ENCODE assay signal across 15 cellular contexts in genomic region chr1:153549741-153550397, GRCh38. TPM values are rescaled to one million over a fixed set of nuclear protein-coding genes. Genes with fewer than 3 reads are reported as not detected.
DNase-seq lines count a peak whose midpoint lies in the region; ATAC-seq, FAIRE-seq and TF ChIP-seq lines count a peak whose summit lies in the region.
"Had no signal": no experiment of that assay in that cellular context is flagged by ENCODE, and none has a peak within 500 bp of the region (broad histone marks: within the 10 kb centered on the region; RNA-seq: fewer than 3 reads in every experiment).

No MANE protein-coding gene starts in this region.

- FAIRE-seq in K562 (lab: Jason Lieb, UNC) = no peak
- FAIRE-seq: GM12891 had no signal

- ATAC-seq in SK-N-SH treated with all-trans-retinoic acid at 6 μM for 48 hours (no peak), K562 (no peak)

- POLR2A ChIA-PET in SK-N-SH (lab: Yijun Ruan, JAX) (no interaction called here), K562 (lab: Yijun Ruan, JAX) (interaction anchor here (0.6 to 1.4 kb wide), 6 partner anchors 10 to 36 kb away, joined by 3 to 8 read pairs (median 3); no protein-coding TSS in a partner anchor)

- no peaks in the 10 kb centered on the region for H3K9me2 ChIP-seq in SK-N-SH

- peaks cover 7% of the 10 kb centered on the region for H3F3A ChIP-seq in SK-N-SH (replicated peaks; ENCODE audit: insufficient read depth)

- WGBS in SK-N-SH (ENCODE audit: low lambda C conversion rate) = 95% methylated on average over 6 of the region's 6 CpGs
- WGBS in K562 (ENCODE audit: insufficient coverage, low coverage, missing lambda C conversion rate) = 59% methylated on average over 6 of the region's 6 CpGs
- 79% methylated on average over 6 of the region's 6 CpGs for WGBS in thyroid gland, 2 donors

- H3K4me3 Mint-ChIP-seq in mesothelial cell of epicardium = no peak overlapping the region
- H3K4me3 Mint-ChIP-seq: activated naive CD4-positive, alpha-beta T cell treated with anti-CD3 and anti-CD28 coated beads, Interleukin-2, amount 50 U/mL, for 24 hours had no signal

- TF ChIP-seq EP300 in SK-N-SH (IDR thresholded peaks at IDR 0.05; ENCODE audit: borderline replicate concordance in 1 of 2, low read depth in 1 of 2, low read length in 1 of 2) (no peak), K562 (IDR thresholded peaks at IDR 0.05; ENCODE audit: low read length) (no peak)

- DNase-seq in SK-N-SH = no peak
- no peak for DNase-seq in K562 (ENCODE audit: extremely low read depth in 1 of 4, low spot score in 3 of 4)
- DNase-seq in mesothelial cell of epicardium (ENCODE audit: low spot score in 2 of 2, unreplicated experiment in 2 of 2) = no peak
- DNase-seq in thyroid gland = no peak
- DNase-seq in DMS153 treated with DMSO at 0.1 percent for 48 hours (lab: John Stamatoyannopoulos, UW; ENCODE audit: unreplicated experiment) = no peak
- DNase-seq in cerebellum (ENCODE audit: low spot score) = no peak
- no peak for DNase-seq in activated naive CD4-positive, alpha-beta T cell (lab: John Stamatoyannopoulos, UW)
- DNase-seq: colonic mucosa, DMS79 treated with DMSO at 0.1 percent for 48 hours, NCI-H2081 had no signal

- H3K36me3 ChIP-seq in SK-N-SH (replicated peaks in 1 of 2; ENCODE audit: control insufficient read depth in 1 of 2, insufficient read depth in 2 of 2, low read length in 1 of 2) = no peaks in the 10 kb centered on the region
- H3K36me3 ChIP-seq in K562 (ENCODE audit: control insufficient read depth, insufficient read depth, low read length) = no peaks in the 10 kb centered on the region
- no peaks in the 10 kb centered on the region for H3K36me3 ChIP-seq in thyroid gland
- H3K36me3 ChIP-seq: colonic mucosa had no signal

- TF ChIP-seq POLR2A in K562 (conservative IDR thresholded peaks at IDR 0.05) (no peak), thyroid gland (IDR thresholded peaks at IDR 0.05) (no peak)

- no peaks in the 10 kb centered on the region for H3K27me3 ChIP-seq in SK-N-SH (ENCODE audit: insufficient read depth)
- no peaks in the 10 kb centered on the region for H3K27me3 ChIP-seq in K562 (ENCODE audit: control insufficient read depth in 2 of 2, insufficient read depth in 2 of 2, low read length in 2 of 2)
- H3K27me3 ChIP-seq in thyroid gland = no peaks in the 10 kb centered on the region
- H3K27me3 ChIP-seq: colonic mucosa had no signal

- no TSS peak for BruUV-seq in K562 (replicated peaks; lab: Mats Ljungman, UMichigan)

- H3K9me3 Mint-ChIP-seq in mesothelial cell of epicardium = no peaks in the 10 kb centered on the region
- H3K9me3 Mint-ChIP-seq: activated naive CD4-positive, alpha-beta T cell treated with anti-CD3 and anti-CD28 coated beads, Interleukin-2, amount 50 U/mL, for 24 hours had no signal

- H3K4me3 ChIP-seq in SK-N-SH (ENCODE audit: low read depth in 2 of 2, low read length in 1 of 2) (no peak overlapping the region), K562 (no peak overlapping the region), thyroid gland (replicated peaks in 1 of 3) (no peak overlapping the region)
- H3K4me3 ChIP-seq: colonic mucosa had no signal

- H3K4me2 ChIP-seq in SK-N-SH = peak overlapping the region; percentile 51; the same call in 1 of the 2 replicates
- no peak overlapping the region for H3K4me2 ChIP-seq in K562 (ENCODE audit: insufficient read depth, low read length)

- no peaks in the 10 kb centered on the region for H4K20me1 ChIP-seq in SK-N-SH (ENCODE audit: insufficient read depth)
- H4K20me1 ChIP-seq in K562 (replicated peaks; ENCODE audit: control insufficient read depth, insufficient read depth, low read length) = no peaks in the 10 kb centered on the region

- no peaks in the 10 kb centered on the region for H3K9me1 ChIP-seq in K562 (ENCODE audit: control insufficient read depth, insufficient read depth, low read length)

- no peaks in the 10 kb centered on the region for H3K27me3 Mint-ChIP-seq in mesothelial cell of epicardium (ENCODE audit: low read depth)
- H3K27me3 Mint-ChIP-seq: activated naive CD4-positive, alpha-beta T cell treated with anti-CD3 and anti-CD28 coated beads, Interleukin-2, amount 50 U/mL, for 24 hours had no signal

- H3K4me1 ChIP-seq in SK-N-SH (ENCODE audit: control insufficient read depth in 1 of 2, insufficient read depth in 2 of 2, low read depth in 1 of 2, low read length in 1 of 2) (peaks cover 60% of the 10 kb centered on the region in 2 experiments; a peak in 3 of 4 replicates), K562 (replicated peaks in 1 of 2; ENCODE audit: control insufficient read depth in 2 of 2, insufficient read depth in 2 of 2, low read length in 2 of 2) (peaks cover 46 to 56% of the 10 kb centered on the region in 2 experiments), thyroid gland (peaks cover 44 to 68% of the 10 kb centered on the region in 2 donors)

- CTCF ChIA-PET in SK-N-SH (lab: Yijun Ruan, JAX) = interaction anchor here (0.7 to 11.8 kb wide), 7 partner anchors 9 to 196 kb away, joined by 3 to 62 read pairs (median 4); partner anchors contain the start of gene S100A5
- CTCF ChIA-PET in K562 (lab: Yijun Ruan, JAX; ENCODE audit: low intra/inter-chr PET ratio) = no interaction called here

- H3K9ac ChIP-seq in SK-N-SH = peak overlapping the region; percentile 58; the same call in 1 of the 2 replicates
- H3K9ac ChIP-seq in K562 (ENCODE audit: insufficient read depth in 1 of 2, low read depth in 2 of 2, low read length in 2 of 2) = peak overlapping the region in 1 of 2 experiments; percentile 62; a peak in 2 of 4 replicates

- TF ChIP-seq CTCF in SK-N-SH (IDR thresholded peaks at IDR 0.05) = no peak; the same call in 1 of the 2 replicates
- no peak for TF ChIP-seq CTCF in K562 (IDR thresholded peaks at IDR 0.05 in 2 of 3, conservative IDR thresholded peaks at IDR 0.05 in 1 of 3; ENCODE audit: insufficient read depth in 2 of 3, low read depth in 1 of 3, low read length in 3 of 3)
- no peak for TF ChIP-seq CTCF in mesothelial cell of epicardium (IDR thresholded peaks at IDR 0.05; ENCODE audit: unreplicated experiment)
- TF ChIP-seq CTCF in thyroid gland (IDR thresholded peaks at IDR 0.05) = no peak

- H3K27ac ChIP-seq in SK-N-SH (ENCODE audit: low read depth in 2 of 2, low read length in 1 of 2) = peak overlapping the region in 1 of 2 experiments; percentile 91; a peak in 3 of 4 replicates
- H3K27ac ChIP-seq in K562 (ENCODE audit: extremely low read depth, low read depth, low read length) = no peak overlapping the region
- H3K27ac ChIP-seq in thyroid gland = peak overlapping the region in 2 of 3 donors; percentile 51 to 96

- no peaks in the 10 kb centered on the region for H3K79me2 ChIP-seq in SK-N-SH (ENCODE audit: insufficient read depth)
- H3K79me2 ChIP-seq in K562 (ENCODE audit: control insufficient read depth, insufficient read depth, low read length) = no peaks in the 10 kb centered on the region

- no peaks in the 10 kb centered on the region for H3K36me3 Mint-ChIP-seq in mesothelial cell of epicardium
- H3K36me3 Mint-ChIP-seq: activated naive CD4-positive, alpha-beta T cell treated with anti-CD3 and anti-CD28 coated beads, Interleukin-2, amount 50 U/mL, for 24 hours had no signal

- TF ChIP-seq RAD21 in SK-N-SH (IDR thresholded peaks at IDR 0.05; ENCODE audit: low read length) = no peak
- TF ChIP-seq RAD21 in K562 (CRISPR knock-in tag; conservative IDR thresholded peaks at IDR 0.05 in 1 of 2, IDR thresholded peaks at IDR 0.05 in 1 of 2) = no peak

- H2AFZ ChIP-seq in SK-N-SH (ENCODE audit: low read depth) = 0 out of 2 replicates have a peak overlapping the region, but pooled peaks have one; percentile 69
- H2AFZ ChIP-seq in K562 (ENCODE audit: low read depth, low read length) = peak overlapping the region; percentile 65; the same call in 1 of the 2 replicates

- peak overlapping the region; percentile 37 for H3K27ac Mint-ChIP-seq in mesothelial cell of epicardium
- H3K27ac Mint-ChIP-seq: activated naive CD4-positive, alpha-beta T cell treated with anti-CD3 and anti-CD28 coated beads, Interleukin-2, amount 50 U/mL, for 24 hours had no signal

- H3K4me1 Mint-ChIP-seq in mesothelial cell of epicardium = peaks cover 70% of the 10 kb centered on the region

- H3K9me3 ChIP-seq in SK-N-SH (no peaks in the 10 kb centered on the region), K562 (replicated peaks; ENCODE audit: control insufficient read depth, insufficient read depth, low read depth, low read length) (no peaks in the 10 kb centered on the region), thyroid gland (no peaks in the 10 kb centered on the region)
- H3K9me3 ChIP-seq: colonic mucosa had no signal

- in situ Hi-C loops in K562 (cut with MboI) = no loop called here

- intact Hi-C loops in K562 (cut with micrococcal nuclease) (no loop called here), thyroid gland (cut with DNase I) (no loop called here)

RNA-seq across cellular contexts. Expression of gene S100A3, which starts 0.8 kb away (rescaled TPM):
- polyA plus RNA-seq in SK-N-SH (2012; rRNA removed) (11.8 and 13.1 TPM in 2 replicates), K562 (2011; rRNA removed) (0.56 TPM in 1 of 2 replicates, not detected in the other), K562 (2014; fragmentation: Illumina TruSeq; extraction: Trizol) (0.16 TPM in 1 of 2 replicates, not detected in the other), K562 (2014; fragmentation: Nextera tagmentation; extraction: Ambion mirVana) (under 1 TPM in 1 of 2 experiments, not detected in 1; 0.08 TPM), K562 (2014; rRNA removed) (0.26 and 1.7 TPM in 2 replicates)
- polyA plus RNA-seq in SK-N-SH (2012; cell fraction: cytosol; rRNA removed) = 7.1 and 10.2 TPM in 2 replicates
- 5.7 and 6.0 TPM in 2 replicates for polyA plus RNA-seq in SK-N-SH (2012; cell fraction: nucleus; rRNA removed)
- not detected in 2 replicates for total RNA-seq in K562 (2011; cell fraction: chromatin; rRNA removed; ENCODE audit: low replicate concordance)
- total RNA-seq in K562 (2011; cell fraction: nucleolus; rRNA removed) = not detected in 2 replicates
- total RNA-seq in K562 (2011; cell fraction: nucleoplasm; rRNA removed) = not detected in 2 replicates
- total RNA-seq in K562 (2014; rRNA removed) (not detected in 2 replicates), K562 (2014; rRNA removed; fragmentation: Illumina TruSeq; extraction: Trizol) (not detected in 2 replicates), K562 (2015; rRNA removed; fragmentation: Illumina TruSeq; extraction: Trizol) (0.18 and 0.34 TPM in 2 replicates), K562 (2021) (0.34 TPM in 1 of 2 replicates, not detected in the other), mesothelial cell of epicardium (not detected in 3 replicates), thyroid gland (1 to 10 TPM in 1 of 4 donors, under 1 TPM in 1, not detected in 2; 0.83 to 1.7 TPM), cerebellum (not detected)
- 1.4 TPM in 1 of 2 replicates, not detected in the other for polyA plus RNA-seq in K562 (2011; cell fraction: cytosol; rRNA removed)
- 0.37 TPM in 1 of 2 replicates, not detected in the other for polyA plus RNA-seq in K562 (2011; cell fraction: nucleus; rRNA removed)
- 0.26 TPM in 1 of 2 replicates, not detected in the other for polyA plus RNA-seq in K562 (2012)
- polyA minus RNA-seq in K562 (2011; rRNA and poly(A)+ RNA removed) = not detected in 2 replicates
- polyA minus RNA-seq in K562 (2011; cell fraction: cytosol; rRNA and poly(A)+ RNA removed) = not detected in 2 replicates
- polyA minus RNA-seq in K562 (2011; cell fraction: nucleus; rRNA and poly(A)+ RNA removed) = not detected in 2 replicates
- total RNA-seq: liver; T-helper 1 cell treated with Interleukin-12 subunit alpha and Interleukin-12 subunit beta and Interleukin-4 antibody, amounts not matched to agents 30 ng/mL and 1 ng/mL, for 36 hours had no signal
- polyA plus RNA-seq: liver had no signal

RNA-seq across cellular contexts. Expression of gene S100A4, which starts 4.3 kb away (rescaled TPM):
- polyA plus RNA-seq in SK-N-SH (2012; rRNA removed) = 24.6 and 25.4 TPM in 2 replicates
- 19.7 and 25.3 TPM in 2 replicates for polyA plus RNA-seq in SK-N-SH (2012; cell fraction: cytosol; rRNA removed)
- polyA plus RNA-seq in SK-N-SH (2012; cell fraction: nucleus; rRNA removed) = 8.0 and 9.0 TPM in 2 replicates
- total RNA-seq in K562 (2011; cell fraction: chromatin; rRNA removed; ENCODE audit: low replicate concordance) = 1.0 TPM in 1 of 2 replicates, not detected in the other
- total RNA-seq in K562 (2011; cell fraction: nucleolus; rRNA removed) = 0.67 and 1.4 TPM in 2 replicates
- 0.66 TPM in 1 of 2 replicates, not detected in the other for total RNA-seq in K562 (2011; cell fraction: nucleoplasm; rRNA removed)
- 3.7 and 5.2 TPM in 2 replicates for total RNA-seq in K562 (2014; rRNA removed)
- 9.5 and 11.3 TPM in 2 replicates for total RNA-seq in K562 (2014; rRNA removed; fragmentation: Illumina TruSeq; extraction: Trizol)
- 11.2 and 11.3 TPM in 2 replicates for total RNA-seq in K562 (2015; rRNA removed; fragmentation: Illumina TruSeq; extraction: Trizol)
- 5.5 and 8.1 TPM in 2 replicates for total RNA-seq in K562 (2021)
- polyA plus RNA-seq in K562 (2011; rRNA removed) = 13.9 and 14.8 TPM in 2 replicates
- polyA plus RNA-seq in K562 (2011; cell fraction: cytosol; rRNA removed) = 12.8 and 19.3 TPM in 2 replicates
- polyA plus RNA-seq in K562 (2011; cell fraction: nucleus; rRNA removed) = 5.9 and 6.8 TPM in 2 replicates
- polyA plus RNA-seq in K562 (2012) = 5.1 and 17.9 TPM in 2 replicates
- polyA plus RNA-seq in K562 (2014; fragmentation: Illumina TruSeq; extraction: Trizol) = 5.6 and 6.9 TPM in 2 replicates
- 10 to 100 TPM; 20.1 TPM for polyA plus RNA-seq in K562 (2014; fragmentation: Nextera tagmentation; extraction: Ambion mirVana)
- polyA plus RNA-seq in K562 (2014; rRNA removed) = 7.2 and 11.3 TPM in 2 replicates
- 3.0 and 4.5 TPM in 2 replicates for polyA minus RNA-seq in K562 (2011; rRNA and poly(A)+ RNA removed)
- polyA minus RNA-seq in K562 (2011; cell fraction: cytosol; rRNA and poly(A)+ RNA removed) = 4.6 and 6.6 TPM in 2 replicates
- polyA minus RNA-seq in K562 (2011; cell fraction: nucleus; rRNA and poly(A)+ RNA removed) = 2.1 and 2.8 TPM in 2 replicates
- 7.8 to 12.7 TPM (median 10.2 TPM) in 3 replicates for total RNA-seq in mesothelial cell of epicardium
- total RNA-seq in thyroid gland = 100 to 1,000 TPM in 2 of 4 donors, 10 to 100 TPM in 2; 57.3 to 251 (median 133) TPM
- total RNA-seq in cerebellum = 1.4 TPM

RNA-seq across cellular contexts. Expression of gene S100A5, which starts 9.1 kb away (rescaled TPM):
- polyA plus RNA-seq in SK-N-SH (2012; rRNA removed) (0.15 TPM in 1 of 2 replicates, not detected in the other), K562 (2011; rRNA removed) (0.45 and 0.60 TPM in 2 replicates), K562 (2014; fragmentation: Illumina TruSeq; extraction: Trizol) (0.28 and 0.56 TPM in 2 replicates), K562 (2014; fragmentation: Nextera tagmentation; extraction: Ambion mirVana) (1 to 10 TPM in 1 of 2 experiments, under 1 TPM in 1; 0.67 to 1.4 TPM), K562 (2014; rRNA removed) (not detected in 2 replicates)
- polyA plus RNA-seq in SK-N-SH (2012; cell fraction: cytosol; rRNA removed) = 0.12 TPM in 1 of 2 replicates, not detected in the other
- polyA plus RNA-seq in SK-N-SH (2012; cell fraction: nucleus; rRNA removed) = not detected in 2 replicates
- not detected in 2 replicates for total RNA-seq in K562 (2011; cell fraction: chromatin; rRNA removed; ENCODE audit: low replicate concordance)
- not detected in 2 replicates for total RNA-seq in K562 (2011; cell fraction: nucleolus; rRNA removed)
- not detected in 2 replicates for total RNA-seq in K562 (2011; cell fraction: nucleoplasm; rRNA removed)
- total RNA-seq in K562 (2014; rRNA removed) (0.37 TPM in 1 of 2 replicates, not detected in the other), K562 (2014; rRNA removed; fragmentation: Illumina TruSeq; extraction: Trizol) (not detected in 2 replicates), K562 (2015; rRNA removed; fragmentation: Illumina TruSeq; extraction: Trizol) (not detected in 2 replicates), K562 (2021) (not detected in 2 replicates), mesothelial cell of epicardium (not detected in 3 replicates), thyroid gland (10 to 100 TPM in 1 of 4 donors, 1 to 10 TPM in 3; 2.2 to 12.6 (median 6.5) TPM), cerebellum (not detected)
- polyA plus RNA-seq in K562 (2011; cell fraction: cytosol; rRNA removed) = 0.42 and 0.83 TPM in 2 replicates
- polyA plus RNA-seq in K562 (2011; cell fraction: nucleus; rRNA removed) = 0.36 TPM in 1 of 2 replicates, not detected in the other
- 1.2 and 1.4 TPM in 2 replicates for polyA plus RNA-seq in K562 (2012)
- 0.95 TPM in 1 of 2 replicates, not detected in the other for polyA minus RNA-seq in K562 (2011; rRNA and poly(A)+ RNA removed)
- polyA minus RNA-seq in K562 (2011; cell fraction: cytosol; rRNA and poly(A)+ RNA removed) = not detected in 2 replicates
- not detected in 2 replicates for polyA minus RNA-seq in K562 (2011; cell fraction: nucleus; rRNA and poly(A)+ RNA removed)
- total RNA-seq: colonic mucosa, liver had no signal
- polyA plus RNA-seq: liver had no signal

RNA-seq across cellular contexts. Expression of gene S100A6, which starts 14.1 kb away (rescaled TPM):
- polyA plus RNA-seq in SK-N-SH (2012; rRNA removed) (844 and 895 TPM in 2 replicates), K562 (2011; rRNA removed) (1.3 and 16.7 TPM in 2 replicates), K562 (2014; fragmentation: Illumina TruSeq; extraction: Trizol) (9.8 and 12.9 TPM in 2 replicates), K562 (2014; fragmentation: Nextera tagmentation; extraction: Ambion mirVana) (10 to 100 TPM; 59.5 to 66.5 TPM), K562 (2014; rRNA removed) (26.5 and 30.1 TPM in 2 replicates)
- 725 and 778 TPM in 2 replicates for polyA plus RNA-seq in SK-N-SH (2012; cell fraction: cytosol; rRNA removed)
- 349 and 492 TPM in 2 replicates for polyA plus RNA-seq in SK-N-SH (2012; cell fraction: nucleus; rRNA removed)
- 3.2 TPM in 1 of 2 replicates, not detected in the other for total RNA-seq in K562 (2011; cell fraction: chromatin; rRNA removed; ENCODE audit: low replicate concordance)
- total RNA-seq in K562 (2011; cell fraction: nucleolus; rRNA removed) = 3.8 and 6.2 TPM in 2 replicates
- total RNA-seq in K562 (2011; cell fraction: nucleoplasm; rRNA removed) = 1.9 and 3.0 TPM in 2 replicates
- total RNA-seq in K562 (2014; rRNA removed) (14.7 and 19.1 TPM in 2 replicates), K562 (2014; rRNA removed; fragmentation: Illumina TruSeq; extraction: Trizol) (16.3 and 23.2 TPM in 2 replicates), K562 (2015; rRNA removed; fragmentation: Illumina TruSeq; extraction: Trizol) (32.5 and 36.4 TPM in 2 replicates), K562 (2021) (23.2 and 26.3 TPM in 2 replicates), mesothelial cell of epicardium (2.4 to 4.4 TPM (median 3.9 TPM) in 3 replicates), thyroid gland (100 to 1,000 TPM; 128 to 573 (median 360) TPM), cerebellum (21.5 TPM)
- 2.0 and 24.3 TPM in 2 replicates for polyA plus RNA-seq in K562 (2011; cell fraction: cytosol; rRNA removed)
- 0.73 and 6.6 TPM in 2 replicates for polyA plus RNA-seq in K562 (2011; cell fraction: nucleus; rRNA removed)
- 37.2 and 68.1 TPM in 2 replicates for polyA plus RNA-seq in K562 (2012)
- 4.1 TPM in 1 of 2 replicates, not detected in the other for polyA minus RNA-seq in K562 (2011; rRNA and poly(A)+ RNA removed)
- 15.9 and 30.5 TPM in 2 replicates for polyA minus RNA-seq in K562 (2011; cell fraction: cytosol; rRNA and poly(A)+ RNA removed)
- 4.4 and 6.5 TPM in 2 replicates for polyA minus RNA-seq in K562 (2011; cell fraction: nucleus; rRNA and poly(A)+ RNA removed)

RNA-seq across cellular contexts. Expression of gene S100A2, which starts 15.8 kb away (rescaled TPM):
- polyA plus RNA-seq in SK-N-SH (2012; rRNA removed) (27.3 and 31.4 TPM in 2 replicates), K562 (2011; rRNA removed) (0.65 TPM in 1 of 2 replicates, not detected in the other), K562 (2014; fragmentation: Illumina TruSeq; extraction: Trizol) (0.86 TPM in 1 of 2 replicates, not detected in the other), K562 (2014; fragmentation: Nextera tagmentation; extraction: Ambion mirVana) (under 1 TPM; 0.28 to 0.46 TPM), K562 (2014; rRNA removed) (0.38 and 0.44 TPM in 2 replicates)
- polyA plus RNA-seq in SK-N-SH (2012; cell fraction: cytosol; rRNA removed) = 27.2 and 29.0 TPM in 2 replicates
- polyA plus RNA-seq in SK-N-SH (2012; cell fraction: nucleus; rRNA removed) = 13.3 and 23.8 TPM in 2 replicates
- not detected in 2 replicates for total RNA-seq in K562 (2011; cell fraction: chromatin; rRNA removed; ENCODE audit: low replicate concordance)
- not detected in 2 replicates for total RNA-seq in K562 (2011; cell fraction: nucleolus; rRNA removed)
- total RNA-seq in K562 (2011; cell fraction: nucleoplasm; rRNA removed) = not detected in 2 replicates
- total RNA-seq in K562 (2014; rRNA removed) (not detected in 2 replicates), K562 (2014; rRNA removed; fragmentation: Illumina TruSeq; extraction: Trizol) (not detected in 2 replicates), K562 (2015; rRNA removed; fragmentation: Illumina TruSeq; extraction: Trizol) (0.49 TPM in 1 of 2 replicates, not detected in the other), K562 (2021) (0.40 and 1.3 TPM in 2 replicates), mesothelial cell of epicardium (0.43 to 0.51 TPM in 2 of 3 replicates, not detected in the other), thyroid gland (10 to 100 TPM in 1 of 4 donors, 1 to 10 TPM in 3; 2.6 to 10.1 (median 5.9) TPM), cerebellum (not detected)
- polyA plus RNA-seq in K562 (2011; cell fraction: cytosol; rRNA removed) = 0.34 TPM in 1 of 2 replicates, not detected in the other
- 0.28 TPM in 1 of 2 replicates, not detected in the other for polyA plus RNA-seq in K562 (2011; cell fraction: nucleus; rRNA removed)
- 0.22 and 0.23 TPM in 2 replicates for polyA plus RNA-seq in K562 (2012)
- polyA minus RNA-seq in K562 (2011; rRNA and poly(A)+ RNA removed) = not detected in 2 replicates
- polyA minus RNA-seq in K562 (2011; cell fraction: cytosol; rRNA and poly(A)+ RNA removed) = not detected in 2 replicates
- polyA minus RNA-seq in K562 (2011; cell fraction: nucleus; rRNA and poly(A)+ RNA removed) = not detected in 2 replicates
- total RNA-seq: liver had no signal
